ENCODE assay signal across 1 cellular context in genomic region chr17:47624727-47625068, GRCh38.
A peak's percentile ranks its signal among the peaks of the same experiment; 100 is the strongest.
TF ChIP-seq lines count a peak whose summit lies in the region.

No MANE protein-coding gene starts in this region.

TF ChIP-seq in HepG2, 621 proteins besides CTCF, POLR2A, EP300 and RAD21 (continued from another document and continues in another):
- peak; percentile 37; the same call in 1 of the 2 replicates for TF ChIP-seq FOXJ3 (CRISPR knock-in tag; IDR thresholded peaks at IDR 0.05; ENCODE audit: borderline replicate concordance)
- TF ChIP-seq GATAD2A (CRISPR knock-in tag; IDR thresholded peaks at IDR 0.05): peak; percentile 51
- TF ChIP-seq ZNF552 (CRISPR knock-in tag; IDR thresholded peaks at IDR 0.05; ENCODE audit: borderline replicate concordance): no peak
- TF ChIP-seq ELF1 (CRISPR knock-in tag; IDR thresholded peaks at IDR 0.05): no peak
- no peak for TF ChIP-seq ZNF567 (CRISPR knock-in tag; IDR thresholded peaks at IDR 0.05; ENCODE audit: borderline replicate concordance)
- no peak for TF ChIP-seq SNAI1 (CRISPR knock-in tag; IDR thresholded peaks at IDR 0.05; ENCODE audit: borderline replicate concordance)
- TF ChIP-seq ZNF264 (CRISPR knock-in tag; IDR thresholded peaks at IDR 0.05): no peak
- TF ChIP-seq ATF7-NPFF (CRISPR knock-in tag; IDR thresholded peaks at IDR 0.05; ENCODE audit: low read depth): no peak
- TF ChIP-seq ZNF616 (CRISPR knock-in tag; IDR thresholded peaks at IDR 0.05; ENCODE audit: low read depth): no peak
- no peak for TF ChIP-seq ZNF225 (CRISPR knock-in tag; IDR thresholded peaks at IDR 0.05)
- no peak for TF ChIP-seq SKI (IDR thresholded peaks at IDR 0.05; ENCODE audit: partially characterized antibody)
- TF ChIP-seq SMC3 (IDR thresholded peaks at IDR 0.05; ENCODE audit: low read length): no peak
- no peak for TF ChIP-seq BATF2 (CRISPR knock-in tag; IDR thresholded peaks at IDR 0.05)
- no peak for TF ChIP-seq HHEX (CRISPR knock-in tag; IDR thresholded peaks at IDR 0.05)
- no peak for TF ChIP-seq ZNF713 (CRISPR knock-in tag; IDR thresholded peaks at IDR 0.05)
- TF ChIP-seq ZNF24 (IDR thresholded peaks at IDR 0.05): no peak
- TF ChIP-seq FOXP1 (IDR thresholded peaks at IDR 0.05): no peak
- no peak for TF ChIP-seq FOXP1 (CRISPR knock-in tag; IDR thresholded peaks at IDR 0.05)
- no peak for TF ChIP-seq ZFYVE20 (CRISPR knock-in tag; IDR thresholded peaks at IDR 0.05; ENCODE audit: borderline replicate concordance, low read depth)
- TF ChIP-seq TFE3 (CRISPR knock-in tag; IDR thresholded peaks at IDR 0.05): no peak
- TF ChIP-seq ZNF460 (CRISPR knock-in tag; IDR thresholded peaks at IDR 0.05; ENCODE audit: borderline replicate concordance): no peak
- peak; percentile 51; the same call in 1 of the 2 replicates for TF ChIP-seq ZGPAT (CRISPR knock-in tag; IDR thresholded peaks at IDR 0.05)
- TF ChIP-seq RFXANK (CRISPR knock-in tag; IDR thresholded peaks at IDR 0.05): no peak
- peak; percentile 94; the same call in 1 of the 2 replicates for TF ChIP-seq ZNF362 (CRISPR knock-in tag; IDR thresholded peaks at IDR 0.05; ENCODE audit: borderline replicate concordance)
- no peak for TF ChIP-seq HNRNPLL (IDR thresholded peaks at IDR 0.05; ENCODE audit: low read depth, low read length, poor library complexity, severe bottlenecking)
- no peak for TF ChIP-seq ZSCAN9 (CRISPR knock-in tag; IDR thresholded peaks at IDR 0.05; ENCODE audit: borderline replicate concordance)
- no peak for TF ChIP-seq KAT8 (CRISPR knock-in tag; IDR thresholded peaks at IDR 0.05)
- TF ChIP-seq SOX13 (IDR thresholded peaks at IDR 0.05): no peak
- TF ChIP-seq SOX13 (CRISPR knock-in tag; conservative IDR thresholded peaks at IDR 0.05 in 1 of 2, IDR thresholded peaks at IDR 0.05 in 1 of 2): 0 out of 4 replicates have a peak, but pooled peaks of 1 of the 2 experiments have one; percentile 7
- TF ChIP-seq PRDM15 (CRISPR knock-in tag; IDR thresholded peaks at IDR 0.05): no peak
- TF ChIP-seq ZIK1 (CRISPR knock-in tag; IDR thresholded peaks at IDR 0.05; ENCODE audit: borderline replicate concordance, low read depth): no peak
- no peak for TF ChIP-seq HNRNPL (IDR thresholded peaks at IDR 0.05; ENCODE audit: low read depth, low read length)
- TF ChIP-seq PAWR (CRISPR knock-in tag; IDR thresholded peaks at IDR 0.05; ENCODE audit: borderline replicate concordance): no peak
- no peak for TF ChIP-seq HNF4G (IDR thresholded peaks at IDR 0.05; ENCODE audit: borderline replicate concordance, low read depth, low read length)
- TF ChIP-seq HNF4G (CRISPR knock-in tag; IDR thresholded peaks at IDR 0.05; ENCODE audit: borderline replicate concordance, low read depth): no peak
- no peak for TF ChIP-seq DMTF1 (CRISPR knock-in tag; IDR thresholded peaks at IDR 0.05)
- TF ChIP-seq TGIF2 (CRISPR knock-in tag; IDR thresholded peaks at IDR 0.05): no peak
- TF ChIP-seq ZNF280D (CRISPR knock-in tag; IDR thresholded peaks at IDR 0.05): no peak
- no peak for TF ChIP-seq ZNF883 (CRISPR knock-in tag; IDR thresholded peaks at IDR 0.05; ENCODE audit: not compliant biosample characterization)
- TF ChIP-seq ZFP62 (CRISPR knock-in tag; IDR thresholded peaks at IDR 0.05): no peak
- no peak for TF ChIP-seq ZNF737 (CRISPR knock-in tag; IDR thresholded peaks at IDR 0.05; ENCODE audit: borderline replicate concordance)
- no peak for TF ChIP-seq PITX1 (CRISPR knock-in tag; IDR thresholded peaks at IDR 0.05)
- TF ChIP-seq NCOR1 (IDR thresholded peaks at IDR 0.05; ENCODE audit: borderline replicate concordance, low read length): no peak
- peak; percentile 62; the same call in 1 of the 2 replicates for TF ChIP-seq ZMYM3 (CRISPR knock-in tag; IDR thresholded peaks at IDR 0.05)
- TF ChIP-seq MLLT10 (CRISPR knock-in tag; IDR thresholded peaks at IDR 0.05): no peak
- no peak for TF ChIP-seq MYC (CRISPR knock-in tag; IDR thresholded peaks at IDR 0.05; ENCODE audit: borderline replicate concordance)
- TF ChIP-seq ZEB1 (IDR thresholded peaks at IDR 0.05; ENCODE audit: insufficient replicate concordance, low read depth): no peak
- no peak for TF ChIP-seq ZBTB25 (CRISPR knock-in tag; IDR thresholded peaks at IDR 0.05)
- TF ChIP-seq ZNF335 (CRISPR knock-in tag; IDR thresholded peaks at IDR 0.05): no peak
- no peak for TF ChIP-seq ISX (CRISPR knock-in tag; conservative IDR thresholded peaks at IDR 0.05)
- no peak for TF ChIP-seq HOXA5 (CRISPR knock-in tag; IDR thresholded peaks at IDR 0.05)
- no peak for TF ChIP-seq HNRNPK (IDR thresholded peaks at IDR 0.05; ENCODE audit: low read depth, low read length, poor library complexity, severe bottlenecking)
- no peak for TF ChIP-seq RNF2 (conservative IDR thresholded peaks at IDR 0.05; ENCODE audit: low read depth)
- TF ChIP-seq ZNF644 (CRISPR knock-in tag; IDR thresholded peaks at IDR 0.05; ENCODE audit: low read depth): no peak
- no peak for TF ChIP-seq MED13 (CRISPR knock-in tag; IDR thresholded peaks at IDR 0.05)
- no peak for TF ChIP-seq FLYWCH1 (CRISPR knock-in tag; IDR thresholded peaks at IDR 0.05)
- no peak for TF ChIP-seq MAZ (IDR thresholded peaks at IDR 0.05; ENCODE audit: borderline replicate concordance, low read depth, low read length)
- no peak for TF ChIP-seq MAZ (CRISPR knock-in tag; IDR thresholded peaks at IDR 0.05; ENCODE audit: low read depth)
- TF ChIP-seq NR2F2 (IDR thresholded peaks at IDR 0.05; ENCODE audit: borderline replicate concordance, low read depth): no peak
- no peak for TF ChIP-seq CREB3 (CRISPR knock-in tag; IDR thresholded peaks at IDR 0.05)
- TF ChIP-seq MBNL3 (CRISPR knock-in tag; conservative IDR thresholded peaks at IDR 0.05): no peak
